ENCODE assay signal across 1 cellular context in the genomic region with DNA sequence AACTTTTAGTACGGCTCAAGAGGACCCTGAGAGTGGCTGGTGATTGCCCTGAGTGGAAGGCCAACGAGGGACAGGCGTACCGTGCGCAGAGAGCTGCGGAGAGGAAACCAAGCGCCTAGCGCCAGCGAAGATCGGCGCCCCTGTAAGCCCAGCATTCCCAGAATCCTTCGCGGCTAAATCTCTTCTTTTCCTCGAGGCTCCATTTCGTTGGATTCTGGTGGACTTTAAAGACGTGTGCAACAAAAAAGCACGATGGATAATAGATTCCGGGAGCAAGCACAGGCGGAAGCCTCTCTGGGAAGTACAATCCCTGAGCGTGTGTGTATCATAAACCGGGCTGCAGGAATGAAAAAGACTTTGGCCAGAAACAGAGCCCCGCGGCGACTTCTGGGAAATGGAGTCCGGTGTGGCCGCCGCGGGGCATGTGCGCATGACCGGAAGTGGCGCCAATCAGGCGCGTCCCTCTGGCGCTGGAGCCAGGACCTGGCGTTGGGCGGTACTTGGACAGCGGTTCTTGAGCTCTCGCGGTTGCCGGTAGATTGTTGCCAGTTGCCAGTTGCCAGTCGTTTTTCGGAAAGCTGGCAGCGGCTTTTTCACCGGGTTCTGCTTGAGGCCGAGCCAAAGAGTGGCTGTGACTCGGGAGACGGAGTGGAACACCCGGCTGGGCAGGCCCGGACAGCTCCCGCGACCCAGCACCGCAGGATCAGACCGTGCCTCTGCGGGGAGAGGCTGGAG.
TF ChIP-seq lines count a peak whose summit lies in the region.

A gene (plus strand): TSS at position 449 of the 735 bp plus-strand sequence. CDS start 406 bp downstream, outside the sequence.

TF ChIP-seq in SK-N-SH, 30 proteins besides CTCF, POLR2A, EP300 and RAD21 (continued from another document):
- TF ChIP-seq GABPA (IDR thresholded peaks at IDR 0.05; ENCODE audit: low read depth) (peak; percentile 82), NFIC (IDR thresholded peaks at IDR 0.05; ENCODE audit: borderline replicate concordance) (peak; percentile 63), FOXM1 (IDR thresholded peaks at IDR 0.05; ENCODE audit: low read depth) (no peak), RFX5 (IDR thresholded peaks at IDR 0.05; ENCODE audit: low read length) (no peak), GATA2 (CRISPR knock-in tag; IDR thresholded peaks at IDR 0.05) (no peak), TAF1 (IDR thresholded peaks at IDR 0.05; ENCODE audit: borderline replicate concordance, low read depth, low read length) (peak; percentile 47), ELF1 (IDR thresholded peaks at IDR 0.05) (peak; percentile 77), EZH2phosphoT487 (IDR thresholded peaks at IDR 0.05; ENCODE audit: borderline replicate concordance, low read depth) (no peak), MXI1 (IDR thresholded peaks at IDR 0.05; ENCODE audit: low read depth, low read length) (peak; percentile 70; the same call in 1 of the 2 replicates), NRF1 (IDR thresholded peaks at IDR 0.05; ENCODE audit: low read depth, low read length) (peak; percentile 67; the same call in 1 of the 2 replicates), SIN3A (IDR thresholded peaks at IDR 0.05; ENCODE audit: borderline replicate concordance, low read depth, low read length) (peak; percentile 91)
- TF ChIP-seq, protein P1, sequence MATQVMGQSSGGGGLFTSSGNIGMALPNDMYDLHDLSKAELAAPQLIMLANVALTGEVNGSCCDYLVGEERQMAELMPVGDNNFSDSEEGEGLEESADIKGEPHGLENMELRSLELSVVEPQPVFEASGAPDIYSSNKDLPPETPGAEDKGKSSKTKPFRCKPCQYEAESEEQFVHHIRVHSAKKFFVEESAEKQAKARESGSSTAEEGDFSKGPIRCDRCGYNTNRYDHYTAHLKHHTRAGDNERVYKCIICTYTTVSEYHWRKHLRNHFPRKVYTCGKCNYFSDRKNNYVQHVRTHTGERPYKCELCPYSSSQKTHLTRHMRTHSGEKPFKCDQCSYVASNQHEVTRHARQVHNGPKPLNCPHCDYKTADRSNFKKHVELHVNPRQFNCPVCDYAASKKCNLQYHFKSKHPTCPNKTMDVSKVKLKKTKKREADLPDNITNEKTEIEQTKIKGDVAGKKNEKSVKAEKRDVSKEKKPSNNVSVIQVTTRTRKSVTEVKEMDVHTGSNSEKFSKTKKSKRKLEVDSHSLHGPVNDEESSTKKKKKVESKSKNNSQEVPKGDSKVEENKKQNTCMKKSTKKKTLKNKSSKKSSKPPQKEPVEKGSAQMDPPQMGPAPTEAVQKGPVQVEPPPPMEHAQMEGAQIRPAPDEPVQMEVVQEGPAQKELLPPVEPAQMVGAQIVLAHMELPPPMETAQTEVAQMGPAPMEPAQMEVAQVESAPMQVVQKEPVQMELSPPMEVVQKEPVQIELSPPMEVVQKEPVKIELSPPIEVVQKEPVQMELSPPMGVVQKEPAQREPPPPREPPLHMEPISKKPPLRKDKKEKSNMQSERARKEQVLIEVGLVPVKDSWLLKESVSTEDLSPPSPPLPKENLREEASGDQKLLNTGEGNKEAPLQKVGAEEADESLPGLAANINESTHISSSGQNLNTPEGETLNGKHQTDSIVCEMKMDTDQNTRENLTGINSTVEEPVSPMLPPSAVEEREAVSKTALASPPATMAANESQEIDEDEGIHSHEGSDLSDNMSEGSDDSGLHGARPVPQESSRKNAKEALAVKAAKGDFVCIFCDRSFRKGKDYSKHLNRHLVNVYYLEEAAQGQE (IDR thresholded peaks at IDR 0.05; ENCODE audit: low read depth, low read length) = peak; percentile 84
- TF ChIP-seq, protein P2, sequence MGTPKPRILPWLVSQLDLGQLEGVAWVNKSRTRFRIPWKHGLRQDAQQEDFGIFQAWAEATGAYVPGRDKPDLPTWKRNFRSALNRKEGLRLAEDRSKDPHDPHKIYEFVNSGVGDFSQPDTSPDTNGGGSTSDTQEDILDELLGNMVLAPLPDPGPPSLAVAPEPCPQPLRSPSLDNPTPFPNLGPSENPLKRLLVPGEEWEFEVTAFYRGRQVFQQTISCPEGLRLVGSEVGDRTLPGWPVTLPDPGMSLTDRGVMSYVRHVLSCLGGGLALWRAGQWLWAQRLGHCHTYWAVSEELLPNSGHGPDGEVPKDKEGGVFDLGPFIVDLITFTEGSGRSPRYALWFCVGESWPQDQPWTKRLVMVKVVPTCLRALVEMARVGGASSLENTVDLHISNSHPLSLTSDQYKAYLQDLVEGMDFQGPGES (IDR thresholded peaks at IDR 0.05; ENCODE audit: low read depth, low read length) = no peak
- TF ChIP-seq, protein P3, sequence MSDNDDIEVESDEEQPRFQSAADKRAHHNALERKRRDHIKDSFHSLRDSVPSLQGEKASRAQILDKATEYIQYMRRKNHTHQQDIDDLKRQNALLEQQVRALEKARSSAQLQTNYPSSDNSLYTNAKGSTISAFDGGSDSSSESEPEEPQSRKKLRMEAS (IDR thresholded peaks at IDR 0.05; ENCODE audit: low read depth) = peak; percentile 80; the same call in 1 of the 2 replicates
- TF ChIP-seq, protein P4, sequence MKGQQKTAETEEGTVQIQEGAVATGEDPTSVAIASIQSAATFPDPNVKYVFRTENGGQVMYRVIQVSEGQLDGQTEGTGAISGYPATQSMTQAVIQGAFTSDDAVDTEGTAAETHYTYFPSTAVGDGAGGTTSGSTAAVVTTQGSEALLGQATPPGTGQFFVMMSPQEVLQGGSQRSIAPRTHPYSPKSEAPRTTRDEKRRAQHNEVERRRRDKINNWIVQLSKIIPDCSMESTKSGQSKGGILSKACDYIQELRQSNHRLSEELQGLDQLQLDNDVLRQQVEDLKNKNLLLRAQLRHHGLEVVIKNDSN (IDR thresholded peaks at IDR 0.05; ENCODE audit: borderline replicate concordance, low read depth) = 0 out of 2 replicates have a peak, but pooled peaks have one; percentile 16
